ENCODE assay signal across 1 cellular context in genomic region chr3:179046497-179047353, GRCh38.
A peak's percentile ranks its signal among the peaks of the same experiment; 100 is the strongest.
TF ChIP-seq lines count a peak whose summit lies in the region.

No MANE protein-coding gene starts in this region.

TF ChIP-seq in GM12878, 131 proteins besides CTCF, POLR2A, EP300 and RAD21 (continued from another document and continues in another):
- TF ChIP-seq MXI1 (IDR thresholded peaks at IDR 0.05; ENCODE audit: low read depth, low read length) (no peak), CREM (IDR thresholded peaks at IDR 0.05; ENCODE audit: low read depth) (peak; percentile 29; the same call in 1 of the 2 replicates), CBX5 (IDR thresholded peaks at IDR 0.05; ENCODE audit: low read depth) (no peak), MAX (IDR thresholded peaks at IDR 0.05; ENCODE audit: low read depth, low read length) (no peak; the same call in 1 of the 2 replicates), TARDBP (IDR thresholded peaks at IDR 0.05; ENCODE audit: borderline replicate concordance) (0 out of 2 replicates have a peak, but pooled peaks have one; percentile 30), ZBTB11 (CRISPR knock-in tag; IDR thresholded peaks at IDR 0.05) (no peak), ELK1 (IDR thresholded peaks at IDR 0.05; ENCODE audit: low read depth, low read length) (no peak), POLR2AphosphoS5 (IDR thresholded peaks at IDR 0.05; ENCODE audit: low read length) (peak; percentile 79), BRCA1 (IDR thresholded peaks at IDR 0.05; ENCODE audit: low read depth, low read length) (no peak), FOXK2 (IDR thresholded peaks at IDR 0.05) (no peak), MTA3 (IDR thresholded peaks at IDR 0.05; ENCODE audit: borderline replicate concordance, low read length) (no peak), HSF1 (IDR thresholded peaks at IDR 0.05; ENCODE audit: low read depth, low read length) (no peak), RELB (IDR thresholded peaks at IDR 0.05; ENCODE audit: low read depth) (peak; percentile 70; the same call in 1 of the 2 replicates), SIN3A (IDR thresholded peaks at IDR 0.05; ENCODE audit: low read depth, low read length) (peak; percentile 42; the same call in 1 of the 2 replicates), SREBF1 (IDR thresholded peaks at IDR 0.05; ENCODE audit: low read length) (no peak), SMC3 (IDR thresholded peaks at IDR 0.05; ENCODE audit: borderline replicate concordance, low read length) (0 out of 2 replicates have a peak, but pooled peaks have one; percentile 20), ZBTB4 (CRISPR knock-in tag; IDR thresholded peaks at IDR 0.05) (no peak), YBX1 (IDR thresholded peaks at IDR 0.05) (peak; percentile 97), ZNF592 (IDR thresholded peaks at IDR 0.05) (no peak), MEF2A (IDR thresholded peaks at IDR 0.05; ENCODE audit: insufficient read depth, low read depth, low read length) (no peak), ZNF207 (IDR thresholded peaks at IDR 0.05; ENCODE audit: borderline replicate concordance) (no peak), CHD1 (IDR thresholded peaks at IDR 0.05; ENCODE audit: low read depth, low read length) (no peak), SUPT20H (IDR thresholded peaks at IDR 0.05; ENCODE audit: borderline replicate concordance, control insufficient read depth, low read depth, low read length) (no peak), EED (IDR thresholded peaks at IDR 0.05; ENCODE audit: low read depth) (peak; percentile 54), SREBF2 (IDR thresholded peaks at IDR 0.05; ENCODE audit: low read length) (no peak), ZNF622 (IDR thresholded peaks at IDR 0.05) (no peak), RELA (IDR thresholded peaks at IDR 0.05; ENCODE audit: borderline replicate concordance, partially characterized antibody) (peak; percentile 40), ZBED1 (IDR thresholded peaks at IDR 0.05; ENCODE audit: borderline replicate concordance) (0 out of 2 replicates have a peak, but pooled peaks have one; percentile 23), ATF2 (IDR thresholded peaks at IDR 0.05; ENCODE audit: low read length) (peak; percentile 84), ATF3 (IDR thresholded peaks at IDR 0.05; ENCODE audit: borderline replicate concordance, extremely low read depth, low read depth, low read length) (no peak), E2F8 (IDR thresholded peaks at IDR 0.05; ENCODE audit: low read depth, partially characterized antibody) (no peak)
